ENCODE assay signal across 10 cellular contexts in genomic region chr17:20540414-20540813, GRCh38. TPM values are rescaled to one million over a fixed set of nuclear protein-coding genes. Genes with fewer than 3 reads are reported as not detected.
DNase-seq lines count a peak whose midpoint lies in the region; ATAC-seq, FAIRE-seq and TF ChIP-seq lines count a peak whose summit lies in the region.
"Not testable (repeated sequence)": the region's sequence is repeated elsewhere in the genome, so short reads cannot be mapped to it uniquely, and the experiment has no call there.
"Had no signal": no experiment of that assay in that cellular context is flagged by ENCODE, and none has a peak within 500 bp of the region (broad histone marks: within the 10 kb centered on the region; RNA-seq: fewer than 3 reads in every experiment).

No MANE protein-coding gene starts in this region.

- DNase-seq in GM12892 (ENCODE audit: insufficient read length): not testable (repeated sequence)

- peak; percentile 98 for FAIRE-seq in GM12892 (lab: Jason Lieb, UNC)

- not testable (repeated sequence) for TF ChIP-seq POLR2A in GM12892 (IDR thresholded peaks at IDR 0.05; ENCODE audit: low read depth, low read length)

- ATAC-seq in GM18870 (IDR thresholded peaks at IDR 0.05; ENCODE audit: unreplicated experiment): peak; percentile 94
- peak; percentile 97 for ATAC-seq in GM19452 (IDR thresholded peaks at IDR 0.05; ENCODE audit: unreplicated experiment)
- ATAC-seq in GM21576 (IDR thresholded peaks at IDR 0.05; ENCODE audit: unreplicated experiment): peak; percentile 90
- peak; percentile 86 for ATAC-seq in HG02798 (IDR thresholded peaks at IDR 0.05; ENCODE audit: poor library complexity, unreplicated experiment)
- peak; percentile 93 for ATAC-seq in HG03064 (IDR thresholded peaks at IDR 0.05; ENCODE audit: low read depth, unreplicated experiment)
- ATAC-seq in HG03432 (IDR thresholded peaks at IDR 0.05; ENCODE audit: unreplicated experiment): peak; percentile 95
- peak; percentile 20 to 21 for ATAC-seq in activated CD4-positive, CD25-positive, alpha-beta regulatory T cell treated with anti-CD3 and anti-CD28 coated beads, Interleukin-2, amount 50 U/mL, for 24 hours

RNA-seq across cellular contexts. Expression of gene CDRT15L2, which starts 39.1 kb away (rescaled TPM):
- not detected for polyA plus RNA-seq in GM12892 (2012; ENCODE audit: missing spikeins)
- polyA plus RNA-seq: psoas muscle, thymus had no signal

Comparison
In these comparisons a context has a peak if more than half of its experiments do, and no peak if none do; other contexts are left out.
1. ATAC-seq: peak in every context shown above with its lines; median percentile 97 in GM19452; 95 in HG03432; 94 in GM18870; 93 in HG03064; 90 in GM21576; 86 in HG02798; 20 in activated CD4-positive, CD25-positive, alpha-beta regulatory T cell treated with anti-CD3 and anti-CD28 coated beads, Interleukin-2, amount 50 U/mL, for 24 hours.